In genomic region chr4:39825090-39825489, GRCh38 we compare ENCODE assay signal across 18 cellular contexts.
DNase-seq lines count a peak whose midpoint lies in the region; ATAC-seq and TF ChIP-seq lines count a peak whose summit lies in the region.
"Had no signal": no experiment of that assay in that cellular context is flagged by ENCODE, and none has a peak within 500 bp of the region (broad histone marks: within the 10 kb centered on the region; RNA-seq: fewer than 3 reads in every experiment).

No MANE protein-coding gene starts in this region.

- no peak for TF ChIP-seq CTCF in PC-3 (conservative IDR thresholded peaks at IDR 0.05; ENCODE audit: low read depth, low read length)
- no peak for TF ChIP-seq CTCF in WERI-Rb-1 (IDR thresholded peaks at IDR 0.05; ENCODE audit: low read depth, low read length)

- no peaks in the 10 kb centered on the region for H4K20me1 ChIP-seq in PC-3 (ENCODE audit: low read length)

- no peaks in the 10 kb centered on the region for H3K79me2 ChIP-seq in PC-3 (ENCODE audit: low read length)

- ATAC-seq in PC-3 (no peak), left ventricle myocardium superior (no peak)
- ATAC-seq: left colon had no signal

- no TSS peak for BruUV-seq in PC-3 (replicated peaks; lab: Mats Ljungman, UMichigan)

- no peaks in the 10 kb centered on the region for H3K9me3 ChIP-seq in PC-3 (ENCODE audit: low read length)
- H3K9me3 ChIP-seq in WERI-Rb-1 (ENCODE audit: severe bottlenecking) = no peaks in the 10 kb centered on the region
- H3K9me3 ChIP-seq: SK-N-SH had no signal

- CTCF ChIA-PET in PC-3 (lab: Charles Lee) = no interaction called here

- H3K27me3 ChIP-seq in PC-3 (ENCODE audit: low read length) (no peaks in the 10 kb centered on the region), WERI-Rb-1 (ENCODE audit: insufficient read depth, low read depth, severe bottlenecking) (no peaks in the 10 kb centered on the region)

- POLR2A ChIA-PET in PC-3 (lab: Charles Lee; ENCODE audit: unreplicated experiment) = interaction anchor here (0.6 kb wide), 1 partner anchor 79 kb away, joined by 4 read pairs; no protein-coding TSS in a partner anchor

- intact Hi-C loops in PC-3 (cut with micrococcal nuclease) = loop anchor here (10.0 kb wide), 1 partner anchor 130 kb away; the partner anchor contains the start of gene UBE2K
- intact Hi-C loops in left ventricle myocardium superior (cut with micrococcal nuclease) = no loop called here

- H3K27ac ChIP-seq in PC-3 (ENCODE audit: low read length) (peak overlapping the region; percentile 63; the same call in 1 of the 2 replicates), WERI-Rb-1 (no peak overlapping the region)
- H3K27ac ChIP-seq: 22Rv1, C4-2B, PC-9 had no signal

- H3K4me2 ChIP-seq in PC-3 (ENCODE audit: low read length) = peak overlapping the region; percentile 51
- H3K4me2 ChIP-seq: PC-9 had no signal

- H3K4me1 ChIP-seq in PC-3 (ENCODE audit: insufficient read depth, low read length) = peaks cover 17% of the 10 kb centered on the region

- DNase-seq in SIG-M5 treated with dmso at 0.1 percent for 504 hours (lab: John Stamatoyannopoulos, UW; ENCODE audit: unreplicated experiment) = peak; percentile 73
- no peak for DNase-seq in SIG-M5 (lab: John Stamatoyannopoulos, UW)
- DNase-seq in PC-3 = no peak
- peak; percentile 46 for DNase-seq in left kidney (ENCODE audit: low read depth, low spot score)
- DNase-seq in NCI-H526 (lab: John Stamatoyannopoulos, UW) = no peak
- DNase-seq in WERI-Rb-1 = no peak
- DNase-seq in D341Med (ENCODE audit: low spot score) = no peak
- no peak for DNase-seq in left ventricle myocardium superior
- DNase-seq: activated CD4-positive, alpha-beta T cell treated with anti-CD3 and anti-CD28 coated beads, Interleukin-2, amount 10 ng/mL, durations not matched to agents 24 days and 14 days; activated naive CD4-positive, alpha-beta T cell treated with anti-CD3 and anti-CD28 coated beads for 36 hours; DMS79; left colon; NCI-H1694 treated with DMSO at 0.1 percent for 48 hours; NCI-H446 treated with DMSO at 0.1 percent for 48 hours; PC-9; SK-N-SH had no signal

- H3F3A ChIP-seq in PC-3 (ENCODE audit: low read length, unreplicated experiment) = no peaks in the 10 kb centered on the region

- H2AFZ ChIP-seq in PC-3 (ENCODE audit: low read length) = no peak overlapping the region
- H2AFZ ChIP-seq: PC-9 had no signal

- H3K36me3 ChIP-seq in PC-3 (ENCODE audit: low read depth, low read length) (peaks cover 6% of the 10 kb centered on the region; the same call in 1 of the 2 replicates), WERI-Rb-1 (peaks cover 52% of the 10 kb centered on the region)

- no peaks in the 10 kb centered on the region for H3K9me2 ChIP-seq in PC-3 (replicated peaks; ENCODE audit: low read length)
- H3K9me2 ChIP-seq: SK-N-SH had no signal

- H3K9ac ChIP-seq in PC-3 (ENCODE audit: low read length) = 0 out of 2 replicates have a peak overlapping the region, but pooled peaks have one; percentile 17
- H3K9ac ChIP-seq: SK-N-SH had no signal

- H3K4me3 ChIP-seq in PC-3 (ENCODE audit: low read length) = no peak overlapping the region
- no peak overlapping the region for H3K4me3 ChIP-seq in WERI-Rb-1 (ENCODE audit: low read depth, low read length)
- H3K4me3 ChIP-seq: PC-9 had no signal

Comparison
In these comparisons a context has a peak if more than half of its experiments do, and no peak if none do; other contexts are left out.
1. DNase-seq: peak in SIG-M5 treated with dmso at 0.1 percent for 504 hours (single experiment) and left kidney (single experiment); none in SIG-M5 (single experiment), PC-3 (single experiment), NCI-H526 (0 of 2), WERI-Rb-1 (single experiment), D341Med (single experiment) and left ventricle myocardium superior (single experiment).